Comparison of ENCODE assay signal across 1 cellular context in genomic region chr7:94243312-94243711, GRCh38.
TF ChIP-seq lines count a peak whose summit lies in the region.

No MANE protein-coding gene starts in this region.

TF ChIP-seq in WTC11, 78 proteins besides CTCF, POLR2A, EP300 and RAD21 (continued from another document):
- TF ChIP-seq, protein P1, sequence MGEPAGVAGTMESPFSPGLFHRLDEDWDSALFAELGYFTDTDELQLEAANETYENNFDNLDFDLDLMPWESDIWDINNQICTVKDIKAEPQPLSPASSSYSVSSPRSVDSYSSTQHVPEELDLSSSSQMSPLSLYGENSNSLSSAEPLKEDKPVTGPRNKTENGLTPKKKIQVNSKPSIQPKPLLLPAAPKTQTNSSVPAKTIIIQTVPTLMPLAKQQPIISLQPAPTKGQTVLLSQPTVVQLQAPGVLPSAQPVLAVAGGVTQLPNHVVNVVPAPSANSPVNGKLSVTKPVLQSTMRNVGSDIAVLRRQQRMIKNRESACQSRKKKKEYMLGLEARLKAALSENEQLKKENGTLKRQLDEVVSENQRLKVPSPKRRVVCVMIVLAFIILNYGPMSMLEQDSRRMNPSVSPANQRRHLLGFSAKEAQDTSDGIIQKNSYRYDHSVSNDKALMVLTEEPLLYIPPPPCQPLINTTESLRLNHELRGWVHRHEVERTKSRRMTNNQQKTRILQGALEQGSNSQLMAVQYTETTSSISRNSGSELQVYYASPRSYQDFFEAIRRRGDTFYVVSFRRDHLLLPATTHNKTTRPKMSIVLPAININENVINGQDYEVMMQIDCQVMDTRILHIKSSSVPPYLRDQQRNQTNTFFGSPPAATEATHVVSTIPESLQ (CRISPR knock-in tag; IDR thresholded peaks at IDR 0.05): no peak
- TF ChIP-seq NR1H2 (CRISPR knock-in tag; IDR thresholded peaks at IDR 0.05): no peak
- TF ChIP-seq ZMAT4 (CRISPR knock-in tag; IDR thresholded peaks at IDR 0.05): no peak
- no peak for TF ChIP-seq TEAD1 (CRISPR knock-in tag; IDR thresholded peaks at IDR 0.05)
- TF ChIP-seq ZNF671 (CRISPR knock-in tag; IDR thresholded peaks at IDR 0.05): no peak
- TF ChIP-seq ESRRA (CRISPR knock-in tag; IDR thresholded peaks at IDR 0.05; ENCODE audit: borderline replicate concordance): no peak
- no peak for TF ChIP-seq ZNF281 (CRISPR knock-in tag; IDR thresholded peaks at IDR 0.05)
- TF ChIP-seq, protein P2, sequence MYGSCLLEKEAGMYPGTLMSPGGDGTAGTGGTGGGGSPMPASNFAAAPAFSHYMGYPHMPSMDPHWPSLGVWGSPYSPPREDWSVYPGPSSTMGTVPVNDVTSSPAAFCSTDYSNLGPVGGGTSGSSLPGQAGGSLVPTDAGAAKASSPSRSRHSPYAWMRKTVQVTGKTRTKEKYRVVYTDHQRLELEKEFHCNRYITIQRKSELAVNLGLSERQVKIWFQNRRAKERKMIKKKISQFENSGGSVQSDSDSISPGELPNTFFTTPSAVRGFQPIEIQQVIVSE (CRISPR knock-in tag; IDR thresholded peaks at IDR 0.05; ENCODE audit: borderline replicate concordance): no peak
- no peak for TF ChIP-seq PRRX2 (CRISPR knock-in tag; IDR thresholded peaks at IDR 0.05)
- TF ChIP-seq, protein P3, sequence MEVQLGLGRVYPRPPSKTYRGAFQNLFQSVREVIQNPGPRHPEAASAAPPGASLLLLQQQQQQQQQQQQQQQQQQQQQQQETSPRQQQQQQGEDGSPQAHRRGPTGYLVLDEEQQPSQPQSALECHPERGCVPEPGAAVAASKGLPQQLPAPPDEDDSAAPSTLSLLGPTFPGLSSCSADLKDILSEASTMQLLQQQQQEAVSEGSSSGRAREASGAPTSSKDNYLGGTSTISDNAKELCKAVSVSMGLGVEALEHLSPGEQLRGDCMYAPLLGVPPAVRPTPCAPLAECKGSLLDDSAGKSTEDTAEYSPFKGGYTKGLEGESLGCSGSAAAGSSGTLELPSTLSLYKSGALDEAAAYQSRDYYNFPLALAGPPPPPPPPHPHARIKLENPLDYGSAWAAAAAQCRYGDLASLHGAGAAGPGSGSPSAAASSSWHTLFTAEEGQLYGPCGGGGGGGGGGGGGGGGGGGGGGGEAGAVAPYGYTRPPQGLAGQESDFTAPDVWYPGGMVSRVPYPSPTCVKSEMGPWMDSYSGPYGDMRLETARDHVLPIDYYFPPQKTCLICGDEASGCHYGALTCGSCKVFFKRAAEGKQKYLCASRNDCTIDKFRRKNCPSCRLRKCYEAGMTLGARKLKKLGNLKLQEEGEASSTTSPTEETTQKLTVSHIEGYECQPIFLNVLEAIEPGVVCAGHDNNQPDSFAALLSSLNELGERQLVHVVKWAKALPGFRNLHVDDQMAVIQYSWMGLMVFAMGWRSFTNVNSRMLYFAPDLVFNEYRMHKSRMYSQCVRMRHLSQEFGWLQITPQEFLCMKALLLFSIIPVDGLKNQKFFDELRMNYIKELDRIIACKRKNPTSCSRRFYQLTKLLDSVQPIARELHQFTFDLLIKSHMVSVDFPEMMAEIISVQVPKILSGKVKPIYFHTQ (CRISPR knock-in tag; IDR thresholded peaks at IDR 0.05): no peak
- TF ChIP-seq RELA (CRISPR knock-in tag; IDR thresholded peaks at IDR 0.05; ENCODE audit: borderline replicate concordance): no peak
- no peak for TF ChIP-seq MYBL2 (CRISPR knock-in tag; IDR thresholded peaks at IDR 0.05)
- TF ChIP-seq, protein P4, sequence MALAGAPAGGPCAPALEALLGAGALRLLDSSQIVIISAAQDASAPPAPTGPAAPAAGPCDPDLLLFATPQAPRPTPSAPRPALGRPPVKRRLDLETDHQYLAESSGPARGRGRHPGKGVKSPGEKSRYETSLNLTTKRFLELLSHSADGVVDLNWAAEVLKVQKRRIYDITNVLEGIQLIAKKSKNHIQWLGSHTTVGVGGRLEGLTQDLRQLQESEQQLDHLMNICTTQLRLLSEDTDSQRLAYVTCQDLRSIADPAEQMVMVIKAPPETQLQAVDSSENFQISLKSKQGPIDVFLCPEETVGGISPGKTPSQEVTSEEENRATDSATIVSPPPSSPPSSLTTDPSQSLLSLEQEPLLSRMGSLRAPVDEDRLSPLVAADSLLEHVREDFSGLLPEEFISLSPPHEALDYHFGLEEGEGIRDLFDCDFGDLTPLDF (CRISPR knock-in tag; IDR thresholded peaks at IDR 0.05): no peak
TF ChIP-seq in WTC11: peak in this region for 0.
